Comparison of ENCODE assay signal across 9 cellular contexts in genomic region chr19:7507884-7508283, GRCh38. TPM values are rescaled to one million over a fixed set of nuclear protein-coding genes. Genes with fewer than 3 reads are reported as not detected.
A peak's percentile ranks its signal among the peaks of the same experiment; 100 is the strongest.
DNase-seq lines count a peak whose midpoint lies in the region; ATAC-seq and TF ChIP-seq lines count a peak whose summit lies in the region.
"Had no signal": no experiment of that assay in that cellular context is flagged by ENCODE, and none has a peak within 500 bp of the region (broad histone marks: within the 10 kb centered on the region; RNA-seq: fewer than 3 reads in every experiment).

No MANE protein-coding gene starts in this region.

- no peak overlapping the region for H3K4me3 Mint-ChIP-seq in CD8-positive, alpha-beta memory T cell
- H3K4me3 Mint-ChIP-seq: stimulated activated naive CD8-positive, alpha-beta T cell treated with anti-CD3 and anti-CD28 coated beads, Interleukin-15, Interleukin-2, amounts not matched to agents 100 ng/mL and 50 ng/mL, for 24 hours had no signal

- H3K4me3 ChIP-seq in brain microvascular endothelial cell (ENCODE audit: low read depth, low read length) = no peak overlapping the region
- H3K4me3 ChIP-seq in CD8-positive, alpha-beta memory T cell (ENCODE audit: low read length) = no peak overlapping the region

- H3K27me3 Mint-ChIP-seq in CD8-positive, alpha-beta memory T cell = peaks cover 27 to 41% of the 10 kb centered on the region in 2 donors

- H3K27me3 ChIP-seq in brain microvascular endothelial cell (replicated peaks) = no peaks in the 10 kb centered on the region
- peaks cover 9% of the 10 kb centered on the region for H3K27me3 ChIP-seq in CD8-positive, alpha-beta memory T cell (ENCODE audit: insufficient read depth, low read length, poor library complexity, severe bottlenecking)

- no peak overlapping the region for H3K27ac Mint-ChIP-seq in CD8-positive, alpha-beta memory T cell
- H3K27ac Mint-ChIP-seq: stimulated activated naive CD8-positive, alpha-beta T cell treated with anti-CD3 and anti-CD28 coated beads, Interleukin-15, Interleukin-2, amounts not matched to agents 100 ng/mL and 50 ng/mL, for 24 hours had no signal

- peaks cover 8% of the 10 kb centered on the region for H3K4me1 ChIP-seq in CD8-positive, alpha-beta memory T cell (ENCODE audit: insufficient read depth, low read length)

- peaks cover 7 to 12% (median 8%) of the 10 kb centered on the region in 3 donors for H3K4me1 Mint-ChIP-seq in CD8-positive, alpha-beta memory T cell

- H3K36me3 Mint-ChIP-seq in CD8-positive, alpha-beta memory T cell = no peaks in the 10 kb centered on the region

- H3K36me3 ChIP-seq in brain microvascular endothelial cell (replicated peaks) = no peaks in the 10 kb centered on the region
- no peaks in the 10 kb centered on the region for H3K36me3 ChIP-seq in CD8-positive, alpha-beta memory T cell (ENCODE audit: insufficient read depth, low read length)

- no peaks in the 10 kb centered on the region for H3K9me3 Mint-ChIP-seq in CD8-positive, alpha-beta memory T cell
- H3K9me3 Mint-ChIP-seq: stimulated activated naive CD8-positive, alpha-beta T cell treated with anti-CD3 and anti-CD28 coated beads, Interleukin-15, Interleukin-2, amounts not matched to agents 100 ng/mL and 50 ng/mL, for 24 hours had no signal

- in situ Hi-C loops in brain microvascular endothelial cell (cut with HindIII; ENCODE audit: low pct_ligation_motif_present, low sequenced_read_pairs) = no loop called here

- CTCF ChIA-PET in CD8-positive, alpha-beta memory T cell (lab: Charles Lee) = no interaction called here

- DNase-seq in DMS153 (lab: John Stamatoyannopoulos, UW) (peak; percentile 78), DMS153 treated with DMSO at 0.1 percent for 48 hours (lab: John Stamatoyannopoulos, UW; ENCODE audit: unreplicated experiment) (no peak), NCI-H226 (peak; percentile 94), brain microvascular endothelial cell (peak; percentile 92), lung microvascular endothelial cell (ENCODE audit: low read depth in 2 of 2) (peak; percentile 42 to 93), COR-L47 (lab: John Stamatoyannopoulos, UW) (no peak)
- DNase-seq in CD8-positive, alpha-beta memory T cell = no peak

- H3K27ac ChIP-seq in brain microvascular endothelial cell = no peak overlapping the region
- no peak overlapping the region for H3K27ac ChIP-seq in CD8-positive, alpha-beta memory T cell (ENCODE audit: low read depth, low read length)

- no peak for TF ChIP-seq CTCF in brain microvascular endothelial cell (IDR thresholded peaks at IDR 0.05; ENCODE audit: low read depth, low read length, missing control alignments)

- no peak for ATAC-seq in HG03342 (IDR thresholded peaks at IDR 0.05; ENCODE audit: unreplicated experiment)

- H3K9me3 ChIP-seq in CD8-positive, alpha-beta memory T cell (ENCODE audit: low read length) = no peaks in the 10 kb centered on the region

- POLR2A ChIA-PET in CD8-positive, alpha-beta memory T cell (lab: Charles Lee) = no interaction called here

RNA-seq across cellular contexts. Expression of gene ZNF358, which starts 8.0 kb away (rescaled TPM):
- total RNA-seq in lung microvascular endothelial cell = 10.7 and 12.9 TPM in 2 replicates
- total RNA-seq in CD8-positive, alpha-beta memory T cell = 1 to 10 TPM; 7.6 to 8.9 TPM
- polyA plus RNA-seq in CD8-positive, alpha-beta memory T cell = 2.5 TPM

RNA-seq across cellular contexts. Expression of gene MCOLN1, which starts 14.5 kb away (rescaled TPM):
- total RNA-seq in lung microvascular endothelial cell = 3.3 and 5.4 TPM in 2 replicates
- 10 to 100 TPM; 19.4 to 19.6 TPM for total RNA-seq in CD8-positive, alpha-beta memory T cell
- polyA plus RNA-seq in CD8-positive, alpha-beta memory T cell = 11.6 TPM

RNA-seq across cellular contexts. Expression of gene PEX11G, which starts 19.0 kb away (rescaled TPM):
- 1.3 and 1.6 TPM in 2 replicates for total RNA-seq in lung microvascular endothelial cell
- under 1 TPM; 0.94 to 0.95 TPM for total RNA-seq in CD8-positive, alpha-beta memory T cell
- polyA plus RNA-seq in CD8-positive, alpha-beta memory T cell = 1.7 TPM

RNA-seq across cellular contexts. Expression of gene PNPLA6, which starts 27.6 kb away (rescaled TPM):
- 59.9 and 88.3 TPM in 2 replicates for total RNA-seq in lung microvascular endothelial cell
- total RNA-seq in CD8-positive, alpha-beta memory T cell = 100 to 1,000 TPM; 112 to 117 TPM
- polyA plus RNA-seq in CD8-positive, alpha-beta memory T cell = 17.1 TPM

Comparison
In these comparisons a context has a peak if more than half of its experiments do, and no peak if none do; other contexts are left out.
1. DNase-seq: peak in DMS153 (single experiment), NCI-H226 (single experiment), brain microvascular endothelial cell (single experiment) and lung microvascular endothelial cell (2 of 2); none in DMS153 treated with DMSO at 0.1 percent for 48 hours (single experiment), COR-L47 (single experiment) and CD8-positive, alpha-beta memory T cell (0 of 5).